ENCODE assay signal across 1 cellular context in the genomic region with DNA sequence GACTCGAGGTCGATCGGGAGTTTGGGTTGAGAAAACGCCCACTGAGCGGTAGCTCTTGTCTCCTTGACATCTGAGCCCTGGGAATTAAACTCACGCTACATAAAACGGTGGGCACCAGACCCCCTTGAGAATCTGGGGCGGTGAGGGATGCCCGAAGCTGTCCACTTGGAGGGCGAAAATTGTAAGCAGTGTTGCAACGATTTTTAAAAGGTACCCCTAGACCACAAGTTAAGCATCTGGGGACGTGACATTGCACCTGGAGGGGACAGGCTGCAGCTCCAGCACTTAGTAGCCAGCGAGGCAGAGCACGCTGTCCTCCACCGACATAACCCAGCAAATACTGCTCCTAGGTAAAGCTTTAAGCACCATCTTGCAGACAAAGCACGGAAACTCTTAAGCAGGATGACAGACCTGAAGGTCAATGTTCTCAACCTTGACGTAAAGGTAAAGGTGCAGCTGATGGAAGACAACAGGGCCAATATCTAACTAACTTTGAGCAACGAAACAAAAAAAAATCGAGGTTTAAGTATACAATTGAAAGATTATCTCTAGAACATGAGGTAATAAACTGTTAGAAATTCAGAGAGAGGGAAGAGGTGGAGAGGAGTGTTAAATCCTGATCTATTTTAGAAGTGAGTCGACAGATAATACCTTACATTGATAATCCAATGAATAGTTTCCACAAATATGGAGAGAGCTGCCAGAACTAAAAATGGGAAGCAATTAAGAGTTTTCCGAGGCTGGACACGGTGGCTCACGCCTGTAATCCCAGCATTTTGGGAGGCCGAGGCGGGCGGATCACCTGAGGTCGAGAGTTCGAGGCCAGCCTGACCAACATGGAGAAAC.
TF ChIP-seq lines count a peak whose summit lies in the region.

No MANE protein-coding gene starts in this region.

TF ChIP-seq in HepG2, 621 proteins besides CTCF, POLR2A, EP300 and RAD21 (continued from another document and continues in another):
- TF ChIP-seq ARNTL (CRISPR knock-in tag; IDR thresholded peaks at IDR 0.05) (0 out of 2 replicates have a peak, but pooled peaks have one; percentile 36), CBX2 (IDR thresholded peaks at IDR 0.05; ENCODE audit: low read depth, low read length) (no peak), CBX2 (CRISPR knock-in tag; IDR thresholded peaks at IDR 0.05; ENCODE audit: low read depth) (no peak; the same call in 1 of the 2 replicates), ZNF446 (CRISPR knock-in tag; IDR thresholded peaks at IDR 0.05) (peak; percentile 90), GTF2F1 (IDR thresholded peaks at IDR 0.05; ENCODE audit: low read length) (no peak), SYNCRIP (IDR thresholded peaks at IDR 0.05; ENCODE audit: insufficient read depth, low read depth, low read length) (no peak), BRCA1 (CRISPR knock-in tag; IDR thresholded peaks at IDR 0.05) (no peak; the same call in 1 of the 2 replicates), ZNF264 (CRISPR knock-in tag; IDR thresholded peaks at IDR 0.05) (peak; percentile 15; the same call in 1 of the 2 replicates), ZFP37 (CRISPR knock-in tag; IDR thresholded peaks at IDR 0.05; ENCODE audit: borderline replicate concordance) (no peak), ZFX (CRISPR knock-in tag; IDR thresholded peaks at IDR 0.05; ENCODE audit: low read depth) (no peak; the same call in 1 of the 2 replicates), MEIS2 (CRISPR knock-in tag; IDR thresholded peaks at IDR 0.05) (no peak), HNF4G (IDR thresholded peaks at IDR 0.05; ENCODE audit: borderline replicate concordance, low read depth, low read length) (no peak), HNF4G (CRISPR knock-in tag; IDR thresholded peaks at IDR 0.05; ENCODE audit: borderline replicate concordance, low read depth) (peak; percentile 80; the same call in 1 of the 2 replicates), ZNF570 (CRISPR knock-in tag; IDR thresholded peaks at IDR 0.05; ENCODE audit: borderline replicate concordance) (no peak), PITX1 (CRISPR knock-in tag; IDR thresholded peaks at IDR 0.05) (0 out of 2 replicates have a peak, but pooled peaks have one; percentile 42), ZNF224 (CRISPR knock-in tag; IDR thresholded peaks at IDR 0.05) (peak; percentile 38; the same call in 1 of the 2 replicates), SOX5 (CRISPR knock-in tag; IDR thresholded peaks at IDR 0.05; ENCODE audit: borderline replicate concordance) (no peak), ZNF432 (CRISPR knock-in tag; IDR thresholded peaks at IDR 0.05; ENCODE audit: borderline replicate concordance) (no peak), ZNF136 (CRISPR knock-in tag; IDR thresholded peaks at IDR 0.05; ENCODE audit: low read depth) (0 out of 2 replicates have a peak, but pooled peaks have one; percentile 2), ZNF33B (CRISPR knock-in tag; IDR thresholded peaks at IDR 0.05) (no peak), POLR2AphosphoS5 (IDR thresholded peaks at IDR 0.05; ENCODE audit: low read depth, low read length) (no peak), MXI1 (IDR thresholded peaks at IDR 0.05; ENCODE audit: borderline replicate concordance, low read depth, low read length) (no peak), ADNP (CRISPR knock-in tag; IDR thresholded peaks at IDR 0.05) (peak; percentile 74; the same call in 1 of the 2 replicates), ZNF883 (CRISPR knock-in tag; IDR thresholded peaks at IDR 0.05; ENCODE audit: not compliant biosample characterization) (no peak), ASH2L (IDR thresholded peaks at IDR 0.05; ENCODE audit: insufficient read length, low read depth, low read length) (no peak), NONO (IDR thresholded peaks at IDR 0.05) (no peak), NONO (CRISPR knock-in tag; conservative IDR thresholded peaks at IDR 0.05) (peak; percentile 17; the same call in 1 of the 2 replicates), ZSCAN20 (CRISPR knock-in tag; IDR thresholded peaks at IDR 0.05; ENCODE audit: borderline replicate concordance) (no peak), SOX13 (IDR thresholded peaks at IDR 0.05) (no peak), SOX13 (CRISPR knock-in tag; conservative IDR thresholded peaks at IDR 0.05 in 1 of 2, IDR thresholded peaks at IDR 0.05 in 1 of 2) (no peak; a peak in 1 of 4 replicates), GATAD1 (CRISPR knock-in tag; IDR thresholded peaks at IDR 0.05) (no peak), ETV6 (CRISPR knock-in tag; conservative IDR thresholded peaks at IDR 0.05) (no peak), AGO2 (optimal IDR thresholded peaks at IDR 0.05; ENCODE audit: low read depth, low read length) (no peak)
- TF ChIP-seq, protein P1, sequence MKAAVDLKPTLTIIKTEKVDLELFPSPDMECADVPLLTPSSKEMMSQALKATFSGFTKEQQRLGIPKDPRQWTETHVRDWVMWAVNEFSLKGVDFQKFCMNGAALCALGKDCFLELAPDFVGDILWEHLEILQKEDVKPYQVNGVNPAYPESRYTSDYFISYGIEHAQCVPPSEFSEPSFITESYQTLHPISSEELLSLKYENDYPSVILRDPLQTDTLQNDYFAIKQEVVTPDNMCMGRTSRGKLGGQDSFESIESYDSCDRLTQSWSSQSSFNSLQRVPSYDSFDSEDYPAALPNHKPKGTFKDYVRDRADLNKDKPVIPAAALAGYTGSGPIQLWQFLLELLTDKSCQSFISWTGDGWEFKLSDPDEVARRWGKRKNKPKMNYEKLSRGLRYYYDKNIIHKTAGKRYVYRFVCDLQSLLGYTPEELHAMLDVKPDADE (CRISPR knock-in tag; IDR thresholded peaks at IDR 0.05) = no peak
- TF ChIP-seq, protein P2, sequence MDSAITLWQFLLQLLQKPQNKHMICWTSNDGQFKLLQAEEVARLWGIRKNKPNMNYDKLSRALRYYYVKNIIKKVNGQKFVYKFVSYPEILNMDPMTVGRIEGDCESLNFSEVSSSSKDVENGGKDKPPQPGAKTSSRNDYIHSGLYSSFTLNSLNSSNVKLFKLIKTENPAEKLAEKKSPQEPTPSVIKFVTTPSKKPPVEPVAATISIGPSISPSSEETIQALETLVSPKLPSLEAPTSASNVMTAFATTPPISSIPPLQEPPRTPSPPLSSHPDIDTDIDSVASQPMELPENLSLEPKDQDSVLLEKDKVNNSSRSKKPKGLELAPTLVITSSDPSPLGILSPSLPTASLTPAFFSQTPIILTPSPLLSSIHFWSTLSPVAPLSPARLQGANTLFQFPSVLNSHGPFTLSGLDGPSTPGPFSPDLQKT (CRISPR knock-in tag; IDR thresholded peaks at IDR 0.05; ENCODE audit: borderline replicate concordance) = no peak
- TF ChIP-seq, protein P3, sequence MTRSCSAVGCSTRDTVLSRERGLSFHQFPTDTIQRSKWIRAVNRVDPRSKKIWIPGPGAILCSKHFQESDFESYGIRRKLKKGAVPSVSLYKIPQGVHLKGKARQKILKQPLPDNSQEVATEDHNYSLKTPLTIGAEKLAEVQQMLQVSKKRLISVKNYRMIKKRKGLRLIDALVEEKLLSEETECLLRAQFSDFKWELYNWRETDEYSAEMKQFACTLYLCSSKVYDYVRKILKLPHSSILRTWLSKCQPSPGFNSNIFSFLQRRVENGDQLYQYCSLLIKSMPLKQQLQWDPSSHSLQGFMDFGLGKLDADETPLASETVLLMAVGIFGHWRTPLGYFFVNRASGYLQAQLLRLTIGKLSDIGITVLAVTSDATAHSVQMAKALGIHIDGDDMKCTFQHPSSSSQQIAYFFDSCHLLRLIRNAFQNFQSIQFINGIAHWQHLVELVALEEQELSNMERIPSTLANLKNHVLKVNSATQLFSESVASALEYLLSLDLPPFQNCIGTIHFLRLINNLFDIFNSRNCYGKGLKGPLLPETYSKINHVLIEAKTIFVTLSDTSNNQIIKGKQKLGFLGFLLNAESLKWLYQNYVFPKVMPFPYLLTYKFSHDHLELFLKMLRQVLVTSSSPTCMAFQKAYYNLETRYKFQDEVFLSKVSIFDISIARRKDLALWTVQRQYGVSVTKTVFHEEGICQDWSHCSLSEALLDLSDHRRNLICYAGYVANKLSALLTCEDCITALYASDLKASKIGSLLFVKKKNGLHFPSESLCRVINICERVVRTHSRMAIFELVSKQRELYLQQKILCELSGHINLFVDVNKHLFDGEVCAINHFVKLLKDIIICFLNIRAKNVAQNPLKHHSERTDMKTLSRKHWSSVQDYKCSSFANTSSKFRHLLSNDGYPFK (CRISPR knock-in tag; IDR thresholded peaks at IDR 0.05; ENCODE audit: borderline replicate concordance) = peak; percentile 11; the same call in 1 of the 2 replicates
- TF ChIP-seq, protein P4, sequence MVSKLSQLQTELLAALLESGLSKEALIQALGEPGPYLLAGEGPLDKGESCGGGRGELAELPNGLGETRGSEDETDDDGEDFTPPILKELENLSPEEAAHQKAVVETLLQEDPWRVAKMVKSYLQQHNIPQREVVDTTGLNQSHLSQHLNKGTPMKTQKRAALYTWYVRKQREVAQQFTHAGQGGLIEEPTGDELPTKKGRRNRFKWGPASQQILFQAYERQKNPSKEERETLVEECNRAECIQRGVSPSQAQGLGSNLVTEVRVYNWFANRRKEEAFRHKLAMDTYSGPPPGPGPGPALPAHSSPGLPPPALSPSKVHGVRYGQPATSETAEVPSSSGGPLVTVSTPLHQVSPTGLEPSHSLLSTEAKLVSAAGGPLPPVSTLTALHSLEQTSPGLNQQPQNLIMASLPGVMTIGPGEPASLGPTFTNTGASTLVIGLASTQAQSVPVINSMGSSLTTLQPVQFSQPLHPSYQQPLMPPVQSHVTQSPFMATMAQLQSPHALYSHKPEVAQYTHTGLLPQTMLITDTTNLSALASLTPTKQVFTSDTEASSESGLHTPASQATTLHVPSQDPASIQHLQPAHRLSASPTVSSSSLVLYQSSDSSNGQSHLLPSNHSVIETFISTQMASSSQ (IDR thresholded peaks at IDR 0.05; ENCODE audit: low read depth) = no peak
- TF ChIP-seq, protein P4 (CRISPR knock-in tag; IDR thresholded peaks at IDR 0.05; ENCODE audit: borderline replicate concordance) = peak; percentile 42; the same call in 1 of the 2 replicates
- TF ChIP-seq, protein P5, sequence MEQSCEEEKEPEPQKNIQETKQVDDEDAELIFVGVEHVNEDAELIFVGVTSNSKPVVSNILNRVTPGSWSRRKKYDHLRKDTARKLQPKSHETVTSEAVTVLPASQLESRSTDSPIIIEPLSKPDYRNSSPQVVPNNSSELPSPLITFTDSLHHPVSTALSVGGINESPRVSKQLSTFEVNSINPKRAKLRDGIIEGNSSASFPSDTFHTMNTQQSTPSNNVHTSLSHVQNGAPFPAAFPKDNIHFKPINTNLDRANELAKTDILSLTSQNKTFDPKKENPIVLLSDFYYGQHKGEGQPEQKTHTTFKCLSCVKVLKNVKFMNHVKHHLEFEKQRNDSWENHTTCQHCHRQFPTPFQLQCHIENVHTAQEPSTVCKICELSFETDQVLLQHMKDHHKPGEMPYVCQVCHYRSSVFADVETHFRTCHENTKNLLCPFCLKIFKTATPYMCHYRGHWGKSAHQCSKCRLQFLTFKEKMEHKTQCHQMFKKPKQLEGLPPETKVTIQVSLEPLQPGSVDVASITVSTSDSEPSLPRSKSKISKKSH (CRISPR knock-in tag; IDR thresholded peaks at IDR 0.05; ENCODE audit: borderline replicate concordance) = peak; percentile 66; the same call in 1 of the 2 replicates
- TF ChIP-seq, protein P6, sequence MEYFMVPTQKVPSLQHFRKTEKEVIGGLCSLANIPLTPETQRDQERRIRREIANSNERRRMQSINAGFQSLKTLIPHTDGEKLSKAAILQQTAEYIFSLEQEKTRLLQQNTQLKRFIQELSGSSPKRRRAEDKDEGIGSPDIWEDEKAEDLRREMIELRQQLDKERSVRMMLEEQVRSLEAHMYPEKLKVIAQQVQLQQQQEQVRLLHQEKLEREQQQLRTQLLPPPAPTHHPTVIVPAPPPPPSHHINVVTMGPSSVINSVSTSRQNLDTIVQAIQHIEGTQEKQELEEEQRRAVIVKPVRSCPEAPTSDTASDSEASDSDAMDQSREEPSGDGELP (IDR thresholded peaks at IDR 0.05; ENCODE audit: borderline replicate concordance, low read depth) = no peak
- TF ChIP-seq, protein P7, sequence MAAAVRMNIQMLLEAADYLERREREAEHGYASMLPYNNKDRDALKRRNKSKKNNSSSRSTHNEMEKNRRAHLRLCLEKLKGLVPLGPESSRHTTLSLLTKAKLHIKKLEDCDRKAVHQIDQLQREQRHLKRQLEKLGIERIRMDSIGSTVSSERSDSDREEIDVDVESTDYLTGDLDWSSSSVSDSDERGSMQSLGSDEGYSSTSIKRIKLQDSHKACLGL (CRISPR knock-in tag; IDR thresholded peaks at IDR 0.05) = 0 out of 2 replicates have a peak, but pooled peaks have one; percentile 9
- TF ChIP-seq, protein P8, sequence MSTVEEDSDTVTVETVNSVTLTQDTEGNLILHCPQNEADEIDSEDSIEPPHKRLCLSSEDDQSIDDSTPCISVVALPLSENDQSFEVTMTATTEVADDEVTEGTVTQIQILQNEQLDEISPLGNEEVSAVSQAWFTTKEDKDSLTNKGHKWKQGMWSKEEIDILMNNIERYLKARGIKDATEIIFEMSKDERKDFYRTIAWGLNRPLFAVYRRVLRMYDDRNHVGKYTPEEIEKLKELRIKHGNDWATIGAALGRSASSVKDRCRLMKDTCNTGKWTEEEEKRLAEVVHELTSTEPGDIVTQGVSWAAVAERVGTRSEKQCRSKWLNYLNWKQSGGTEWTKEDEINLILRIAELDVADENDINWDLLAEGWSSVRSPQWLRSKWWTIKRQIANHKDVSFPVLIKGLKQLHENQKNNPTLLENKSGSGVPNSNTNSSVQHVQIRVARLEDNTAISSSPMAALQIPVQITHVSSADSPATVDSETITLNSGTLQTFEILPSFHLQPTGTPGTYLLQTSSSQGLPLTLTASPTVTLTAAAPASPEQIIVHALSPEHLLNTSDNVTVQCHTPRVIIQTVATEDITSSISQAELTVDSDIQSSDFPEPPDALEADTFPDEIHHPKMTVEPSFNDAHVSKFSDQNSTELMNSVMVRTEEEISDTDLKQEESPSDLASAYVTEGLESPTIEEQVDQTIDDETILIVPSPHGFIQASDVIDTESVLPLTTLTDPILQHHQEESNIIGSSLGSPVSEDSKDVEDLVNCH (CRISPR knock-in tag; IDR thresholded peaks at IDR 0.05) = 0 out of 2 replicates have a peak, but pooled peaks have one; percentile 84
- TF ChIP-seq, protein P9, sequence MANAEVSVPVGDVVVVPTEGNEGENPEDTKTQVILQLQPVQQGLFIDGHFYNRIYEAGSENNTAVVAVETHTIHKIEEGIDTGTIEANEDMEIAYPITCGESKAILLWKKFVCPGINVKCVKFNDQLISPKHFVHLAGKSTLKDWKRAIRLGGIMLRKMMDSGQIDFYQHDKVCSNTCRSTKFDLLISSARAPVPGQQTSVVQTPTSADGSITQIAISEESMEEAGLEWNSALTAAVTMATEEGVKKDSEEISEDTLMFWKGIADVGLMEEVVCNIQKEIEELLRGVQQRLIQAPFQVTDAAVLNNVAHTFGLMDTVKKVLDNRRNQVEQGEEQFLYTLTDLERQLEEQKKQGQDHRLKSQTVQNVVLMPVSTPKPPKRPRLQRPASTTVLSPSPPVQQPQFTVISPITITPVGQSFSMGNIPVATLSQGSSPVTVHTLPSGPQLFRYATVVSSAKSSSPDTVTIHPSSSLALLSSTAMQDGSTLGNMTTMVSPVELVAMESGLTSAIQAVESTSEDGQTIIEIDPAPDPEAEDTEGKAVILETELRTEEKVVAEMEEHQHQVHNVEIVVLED (CRISPR knock-in tag; IDR thresholded peaks at IDR 0.05; ENCODE audit: borderline replicate concordance) = no peak; the same call in 1 of the 2 replicates
